21 cellular contexts compared by ENCODE assay signal in the genomic region with DNA sequence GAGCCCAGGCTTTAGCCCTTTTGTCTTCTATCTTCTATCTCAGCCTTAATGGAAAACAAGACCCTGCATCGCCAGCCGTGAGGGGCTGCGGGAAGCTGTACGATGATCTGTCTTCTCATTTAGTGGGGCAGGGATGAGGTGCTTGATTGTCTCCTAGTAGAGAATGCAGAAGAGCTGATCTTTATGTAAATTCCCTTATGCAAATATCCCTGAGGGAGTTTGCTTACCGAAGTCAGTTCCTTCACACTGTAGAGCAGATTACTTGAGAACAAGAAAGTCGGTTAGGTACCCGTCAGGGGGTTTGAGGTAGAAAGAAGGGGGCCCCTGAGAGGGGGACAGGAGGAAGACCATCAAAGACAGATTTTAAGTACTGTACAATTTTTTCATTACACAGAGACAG.
"Had no signal": no experiment of that assay in that cellular context is flagged by ENCODE, and none has a peak within 500 bp of the region (broad histone marks: within the 10 kb centered on the region; RNA-seq: fewer than 3 reads in every experiment).

No MANE protein-coding gene starts in this region.

- DNase-seq: activated CD4-positive, alpha-beta T cell treated with anti-CD3 and anti-CD28 coated beads, Interleukin-2, amount 10 ng/mL, durations not matched to agents 24 days and 14 days; activated CD8-positive, alpha-beta memory T cell treated with anti-CD3 and anti-CD28 coated beads, Interleukin-2, amount 10 ng/mL, durations not matched to agents 7 days and 5 days; activated CD8-positive, alpha-beta T cell treated with anti-CD3 and anti-CD28 coated beads for 36 hours; activated gamma-delta T cell; anterior cingulate cortex; body of pancreas; effector CD4-positive, alpha-beta T cell; foreskin fibroblast; kidney; lower lobe of right lung; small intestine; stimulated activated CD4-positive, alpha-beta T cell treated with anti-CD3 and anti-CD28 coated beads, Interleukin-2, amount 100 ng/mL, for 24 hours had no signal

- H3K36me3 ChIP-seq: lower lobe of right lung, neural progenitor cell had no signal

- H3K4me1 ChIP-seq: body of pancreas had no signal

- H3K4me3 Mint-ChIP-seq: activated CD4-positive, alpha-beta T cell treated with anti-CD3 and anti-CD28 coated beads, Interleukin-2, amount 10 ng/mL, durations not matched to agents 24 days and 14 days; activated CD8-positive, alpha-beta memory T cell treated with anti-CD3 and anti-CD28 coated beads, Interleukin-2, amount 10 ng/mL, durations not matched to agents 7 days and 5 days; activated CD8-positive, alpha-beta T cell treated with anti-CD3 and anti-CD28 coated beads for 36 hours; activated naive CD4-positive, alpha-beta T cell treated with anti-CD3 and anti-CD28 coated beads, Interleukin-2, amount 50 U/mL, for 24 hours; activated T-helper 1 cell treated with anti-CD3 and anti-CD28 coated beads, Interleukin-12 subunit alpha, Interleukin-12 subunit beta, Interleukin-2, Interleukin-4 antibody, amounts not matched to agents 30 ng/mL and 10 ng/mL and 1 ng/mL, durations not matched to agents 14 hours and 24 hours and 36 hours; dendritic cell treated with granulocyte-macrophage colony-stimulating factor and Interleukin-4, amounts not matched to agents 40 ng/mL and 50 ng/mL, for 4 days; naive thymus-derived CD8-positive, alpha-beta T cell; neural progenitor cell; stimulated activated effector memory CD8-positive, alpha-beta T cell treated with anti-CD3 and anti-CD28 coated beads, Interleukin-12 subunit alpha, Interleukin-12 subunit beta, amount 100 ng/mL, for 72 hours; T-helper 1 cell treated with Interleukin-12 subunit alpha and Interleukin-12 subunit beta and Interleukin-4 antibody, amounts not matched to agents 30 μg/mL and 1 μg/mL, for 36 hours had no signal

- H3K9me3 Mint-ChIP-seq: activated CD8-positive, alpha-beta T cell treated with anti-CD3 and anti-CD28 coated beads for 36 hours; activated naive CD4-positive, alpha-beta T cell treated with anti-CD3 and anti-CD28 coated beads, Interleukin-2, amount 50 U/mL, for 24 hours; dendritic cell treated with granulocyte-macrophage colony-stimulating factor and Interleukin-4, amounts not matched to agents 40 ng/mL and 50 ng/mL, for 4 days; naive thymus-derived CD8-positive, alpha-beta T cell; neural progenitor cell; stimulated activated effector memory CD8-positive, alpha-beta T cell treated with anti-CD3 and anti-CD28 coated beads, Interleukin-12 subunit alpha, Interleukin-12 subunit beta, amount 100 ng/mL, for 72 hours; T-helper 1 cell treated with Interleukin-12 subunit alpha and Interleukin-12 subunit beta and Interleukin-4 antibody, amounts not matched to agents 30 μg/mL and 1 μg/mL, for 36 hours had no signal

- ATAC-seq: activated CD8-positive, alpha-beta memory T cell treated with anti-CD3 and anti-CD28 coated beads, Interleukin-2, amount 10 ng/mL, durations not matched to agents 7 days and 5 days; activated CD8-positive, alpha-beta T cell treated with anti-CD3 and anti-CD28 coated beads for 36 hours; body of pancreas; left lobe of liver; lower lobe of right lung; naive thymus-derived CD8-positive, alpha-beta T cell; sciatic nerve; stimulated activated effector memory CD8-positive, alpha-beta T cell treated with anti-CD3 and anti-CD28 coated beads, Interleukin-12 subunit alpha, Interleukin-12 subunit beta, amount 100 ng/mL, for 72 hours had no signal

- H3K4me3 ChIP-seq: body of pancreas, lower lobe of right lung, neural progenitor cell had no signal

- H3K4me2 ChIP-seq: neural progenitor cell had no signal

- H3K9me3 ChIP-seq: body of pancreas, lower lobe of right lung had no signal

- H3K27me3 ChIP-seq: body of pancreas, neural progenitor cell had no signal

- H3K27me3 Mint-ChIP-seq: activated CD4-positive, alpha-beta T cell treated with anti-CD3 and anti-CD28 coated beads, Interleukin-2, amount 10 ng/mL, durations not matched to agents 24 days and 14 days; activated CD8-positive, alpha-beta T cell treated with anti-CD3 and anti-CD28 coated beads for 36 hours; activated naive CD4-positive, alpha-beta T cell treated with anti-CD3 and anti-CD28 coated beads, Interleukin-2, amount 50 U/mL, for 24 hours had no signal

- H3K27ac ChIP-seq: body of pancreas, lower lobe of right lung, neural progenitor cell had no signal

- H3K27ac Mint-ChIP-seq: activated CD8-positive, alpha-beta memory T cell treated with anti-CD3 and anti-CD28 coated beads, Interleukin-2, amount 10 ng/mL, durations not matched to agents 7 days and 5 days; activated CD8-positive, alpha-beta T cell treated with anti-CD3 and anti-CD28 coated beads for 36 hours; activated naive CD4-positive, alpha-beta T cell treated with anti-CD3 and anti-CD28 coated beads, Interleukin-2, amount 50 U/mL, for 24 hours; activated T-helper 1 cell treated with anti-CD3 and anti-CD28 coated beads, Interleukin-12 subunit alpha, Interleukin-12 subunit beta, Interleukin-2, Interleukin-4 antibody, amounts not matched to agents 30 ng/mL and 10 ng/mL and 1 ng/mL, durations not matched to agents 14 hours and 24 hours and 36 hours; dendritic cell treated with granulocyte-macrophage colony-stimulating factor and Interleukin-4, amounts not matched to agents 40 ng/mL and 50 ng/mL, for 4 days; neural progenitor cell; stimulated activated effector memory CD8-positive, alpha-beta T cell treated with anti-CD3 and anti-CD28 coated beads, Interleukin-12 subunit alpha, Interleukin-12 subunit beta, amount 100 ng/mL, for 72 hours; T-helper 1 cell treated with Interleukin-12 subunit alpha and Interleukin-12 subunit beta and Interleukin-4 antibody, amounts not matched to agents 30 μg/mL and 1 μg/mL, for 36 hours had no signal

- H3K36me3 Mint-ChIP-seq: activated CD8-positive, alpha-beta memory T cell treated with anti-CD3 and anti-CD28 coated beads, Interleukin-2, amount 10 ng/mL, durations not matched to agents 7 days and 5 days; activated naive CD4-positive, alpha-beta T cell treated with anti-CD3 and anti-CD28 coated beads, Interleukin-2, amount 50 U/mL, for 24 hours; naive thymus-derived CD8-positive, alpha-beta T cell; neural progenitor cell; stimulated activated effector memory CD8-positive, alpha-beta T cell treated with anti-CD3 and anti-CD28 coated beads, Interleukin-12 subunit alpha, Interleukin-12 subunit beta, amount 100 ng/mL, for 72 hours had no signal
